Comparison of ENCODE assay signal across 9 cellular contexts in genomic region chr11:3164138-3164539, GRCh38. TPM values are rescaled to one million over a fixed set of nuclear protein-coding genes. Genes with fewer than 3 reads are reported as not detected.
DNase-seq lines count a peak whose midpoint lies in the region; ATAC-seq and TF ChIP-seq lines count a peak whose summit lies in the region.
"Had no signal": no experiment of that assay in that cellular context is flagged by ENCODE, and none has a peak within 500 bp of the region (broad histone marks: within the 10 kb centered on the region; RNA-seq: fewer than 3 reads in every experiment).

No MANE protein-coding gene starts in this region.

- peak overlapping the region; percentile 60 for H3K27ac ChIP-seq in IMR-90 (ENCODE audit: insufficient read depth, low read length)
- no peak overlapping the region for H3K27ac ChIP-seq in iPS-18a (ENCODE audit: low read length)
- peak overlapping the region; percentile 39 to 93 (median 82) for H3K27ac ChIP-seq in stomach

- peak overlapping the region; percentile 75 for H3K4me3 Mint-ChIP-seq in activated naive CD8-positive, alpha-beta T cell treated with anti-CD3 and anti-CD28 coated beads, Interleukin-2, amount 50 U/mL, for 24 hours

- H3K4me1 Mint-ChIP-seq in activated naive CD8-positive, alpha-beta T cell treated with anti-CD3 and anti-CD28 coated beads, Interleukin-2, amount 50 U/mL, for 24 hours: peaks cover 18% of the 10 kb centered on the region

- dilution Hi-C loops in IMR-90 (cut with HindIII; ENCODE audit: low sequenced_read_pairs, unreplicated experiment): no loop called here

- H3K4me3 ChIP-seq in IMR-90 (ENCODE audit: insufficient read depth, low read depth, low read length) (peak overlapping the region; percentile 64), iPS-18a (ENCODE audit: low read length) (peak overlapping the region; percentile 65), stomach (peak overlapping the region; percentile 72 to 96 (median 88))

- peak overlapping the region; percentile 50 for H3K4ac ChIP-seq in IMR-90 (ENCODE audit: low read depth, low read length)

- no peak for ATAC-seq in IMR-90 (ENCODE audit: low read depth)
- ATAC-seq in activated naive CD8-positive, alpha-beta T cell treated with anti-CD3 and anti-CD28 coated beads, Interleukin-2, amount 50 U/mL, for 24 hours: no peak

- peaks cover 50% of the 10 kb centered on the region for H4K20me1 ChIP-seq in IMR-90 (ENCODE audit: insufficient read depth, low read length)

- H2BK20ac ChIP-seq in IMR-90 (ENCODE audit: low read depth, low read length): no peak overlapping the region

- H3K36me3 Mint-ChIP-seq in activated naive CD8-positive, alpha-beta T cell treated with anti-CD3 and anti-CD28 coated beads, Interleukin-2, amount 50 U/mL, for 24 hours (ENCODE audit: low read depth): no peaks in the 10 kb centered on the region

- peak overlapping the region; percentile 81 for H3K14ac ChIP-seq in IMR-90 (replicated peaks; ENCODE audit: low read depth, low read length)

- H3K36me3 ChIP-seq in IMR-90 (ENCODE audit: control insufficient read depth, insufficient read depth, low read length): no peaks in the 10 kb centered on the region
- no peaks in the 10 kb centered on the region for H3K36me3 ChIP-seq in iPS-18a (ENCODE audit: control insufficient read depth, low read depth, low read length)
- no peaks in the 10 kb centered on the region for H3K36me3 ChIP-seq in stomach

- H3K9me3 Mint-ChIP-seq in activated naive CD8-positive, alpha-beta T cell treated with anti-CD3 and anti-CD28 coated beads, Interleukin-2, amount 50 U/mL, for 24 hours: no peaks in the 10 kb centered on the region

- in situ Hi-C loops in IMR-90 (cut with MboI; ENCODE audit: low sequenced_read_pairs): no loop called here

- peak overlapping the region; percentile 34 for H2BK5ac ChIP-seq in IMR-90 (ENCODE audit: low read depth, low read length, poor library complexity, severe bottlenecking)

- no peak overlapping the region for H2BK120ac ChIP-seq in IMR-90 (ENCODE audit: low read depth, low read length)

- H3K79me1 ChIP-seq in IMR-90 (ENCODE audit: low read depth in 1 of 2, low read length in 2 of 2): peaks cover 15 to 55% of the 10 kb centered on the region in 2 experiments

- 0 out of 2 replicates have a peak overlapping the region, but pooled peaks have one; percentile 61 for H3K56ac ChIP-seq in IMR-90 (ENCODE audit: extremely low read depth, insufficient read depth, low read length)

- H3K9me1 ChIP-seq in IMR-90 (ENCODE audit: insufficient read depth, low read length): peaks cover 12% of the 10 kb centered on the region

- H3K4me2 ChIP-seq in IMR-90 (ENCODE audit: low read depth, low read length): peak overlapping the region; percentile 70

- CTCF ChIA-PET in IMR-90 (lab: Yijun Ruan, JAX): no interaction called here

- no TSS peak for BruUV-seq in IMR-90 (replicated peaks; lab: Mats Ljungman, UMichigan)

- H3K27ac Mint-ChIP-seq in activated naive CD8-positive, alpha-beta T cell treated with anti-CD3 and anti-CD28 coated beads, Interleukin-2, amount 50 U/mL, for 24 hours: no peak overlapping the region

- POLR2A ChIA-PET in IMR-90 (lab: Charles Lee; ENCODE audit: unreplicated experiment): no interaction called here

- intact Hi-C loops in IMR-90 (cut with micrococcal nuclease): loop anchor here (5.0 to 10.0 kb wide), 2 partner anchors 42 to 109 kb away; partner anchors contain the start of gene CARS1
- intact Hi-C loops in stomach (cut with DNase I; ENCODE audit: low total_unique reads): no loop called here

- no peak for TF ChIP-seq CTCF in IMR-90 (conservative IDR thresholded peaks at IDR 0.05; ENCODE audit: low read depth, low read length)
- no peak for TF ChIP-seq CTCF in stomach (IDR thresholded peaks at IDR 0.05)

- no peaks in the 10 kb centered on the region for H3K27me3 ChIP-seq in IMR-90 (ENCODE audit: control insufficient read depth, insufficient read depth, low read length)
- peaks cover 46% of the 10 kb centered on the region for H3K27me3 ChIP-seq in iPS-18a (ENCODE audit: control insufficient read depth, insufficient read depth, low read length)
- peaks cover 0 to 9% (median 3%) of the 10 kb centered on the region in 3 donors for H3K27me3 ChIP-seq in stomach

- H3K18ac ChIP-seq in IMR-90 (ENCODE audit: low read depth, low read length): no peak overlapping the region; the same call in 1 of the 2 replicates

- peaks cover 35% of the 10 kb centered on the region for H3K27me3 Mint-ChIP-seq in activated naive CD8-positive, alpha-beta T cell treated with anti-CD3 and anti-CD28 coated beads, Interleukin-2, amount 50 U/mL, for 24 hours

- peak overlapping the region; percentile 96 for H2AK9ac ChIP-seq in IMR-90 (replicated peaks; ENCODE audit: low read depth, low read length, poor library complexity)

- TF ChIP-seq RAD21 in IMR-90 (IDR thresholded peaks at IDR 0.05; ENCODE audit: low read length): no peak

- peaks cover 40% of the 10 kb centered on the region for H3K4me1 ChIP-seq in IMR-90 (ENCODE audit: control insufficient read depth, insufficient read depth, low read length)
- H3K4me1 ChIP-seq in iPS-18a (ENCODE audit: control insufficient read depth, low read depth, low read length): peaks cover 23% of the 10 kb centered on the region
- peaks cover 51 to 72% (median 61%) of the 10 kb centered on the region in 4 donors for H3K4me1 ChIP-seq in stomach

- 0% methylated on average over 2 of the region's 13 CpGs; no CpG with 5 or more reads in 1 of the 2 experiments for WGBS in IMR-90 (ENCODE audit: extremely low coverage in 2 of 2, insufficient read length in 1 of 2), 2 experiments
- 6 to 36% (median 14%) methylated on average over 7 to 13 of the region's 13 CpGs for WGBS in stomach, 5 donors

- TF ChIP-seq EP300 in stomach (IDR thresholded peaks at IDR 0.05): no peak

- peak overlapping the region; percentile 34 for H3K23ac ChIP-seq in IMR-90 (ENCODE audit: low read depth, low read length)

- TF ChIP-seq POLR2A in IMR-90 (IDR thresholded peaks at IDR 0.05; ENCODE audit: low read depth, low read length) (no peak), stomach (IDR thresholded peaks at IDR 0.05) (no peak)

- H3K9ac ChIP-seq in IMR-90 (ENCODE audit: low read depth, low read length) (peak overlapping the region; percentile 84), iPS-18a (ENCODE audit: low read length) (peak overlapping the region; percentile 23)

- peak overlapping the region in 1 of 2 experiments; percentile 60; a peak in 1 of 4 replicates for H4K8ac ChIP-seq in IMR-90 (ENCODE audit: low read depth in 2 of 2, low read length in 2 of 2)

- H2AK5ac ChIP-seq in IMR-90 (ENCODE audit: low read depth, low read length): peak overlapping the region; percentile 49; the same call in 1 of the 2 replicates

- DNase-seq in IMR-90 (no peak), stomach (no peak), kidney tubule cell (ENCODE audit: low spot score) (no peak), NCI-H1930 (lab: John Stamatoyannopoulos, UW) (no peak), NCI-H2171 (lab: John Stamatoyannopoulos, UW) (no peak), OCI-M2 (lab: John Stamatoyannopoulos, UW; ENCODE audit: unreplicated experiment) (no peak)
- no peak for DNase-seq in activated naive CD8-positive, alpha-beta T cell treated with anti-CD3 and anti-CD28 coated beads, Interleukin-2, amount 50 U/mL, for 24 hours

- no peak overlapping the region for H4K5ac ChIP-seq in IMR-90 (ENCODE audit: low read depth, low read length)

- peak overlapping the region; percentile 59; the same call in 1 of the 2 replicates for H4K91ac ChIP-seq in IMR-90 (ENCODE audit: insufficient read depth, low read depth, low read length)

- H2BK15ac ChIP-seq in IMR-90 (ENCODE audit: low read depth, low read length): no peak overlapping the region

- peak overlapping the region; percentile 72 for H2AFZ ChIP-seq in IMR-90 (replicated peaks; ENCODE audit: low read length, poor library complexity)

- H3K9me3 ChIP-seq in IMR-90 (ENCODE audit: control insufficient read depth, insufficient read depth, low read length): no peaks in the 10 kb centered on the region
- H3K9me3 ChIP-seq in iPS-18a (ENCODE audit: control insufficient read depth, low read depth, low read length): no peaks in the 10 kb centered on the region
- no peaks in the 10 kb centered on the region for H3K9me3 ChIP-seq in stomach

TF ChIP-seq in IMR-90, 13 proteins besides CTCF, POLR2A, EP300 and RAD21:
- no peak for TF ChIP-seq FOS (IDR thresholded peaks at IDR 0.05; ENCODE audit: low read depth, low read length)
- no peak for TF ChIP-seq ELK1 (IDR thresholded peaks at IDR 0.05; ENCODE audit: borderline replicate concordance, low read depth, low read length)
- no peak for TF ChIP-seq MXI1 (IDR thresholded peaks at IDR 0.05; ENCODE audit: borderline replicate concordance, low read depth, low read length)
- peak; percentile 79 for TF ChIP-seq CEBPB (IDR thresholded peaks at IDR 0.05; ENCODE audit: low read depth, low read length)
- no peak for TF ChIP-seq RCOR1 (IDR thresholded peaks at IDR 0.05; ENCODE audit: insufficient replicate concordance, low read length)
- TF ChIP-seq SMC3 (IDR thresholded peaks at IDR 0.05; ENCODE audit: low read depth, low read length): no peak
TF ChIP-seq in IMR-90: peak in this region for 1.

RNA-seq across cellular contexts. Expression of gene OSBPL5, which starts 1.0 kb away (rescaled TPM):
- total RNA-seq in IMR-90 (2012; rRNA removed) (14.4 and 14.9 TPM in 2 replicates), stomach (100 to 1,000 TPM in 1 of 5 donors, 10 to 100 TPM in 4; 24.3 to 127 (median 38.2) TPM)
- polyA plus RNA-seq in IMR-90 (2012; rRNA removed) (22.3 and 24.1 TPM in 2 replicates), stomach (10 to 100 TPM in 1 of 3 donors, 1 to 10 TPM in 2; 8.6 to 16.6 (median 9.2) TPM)
- 14.5 and 18.6 TPM in 2 replicates for polyA plus RNA-seq in IMR-90 (2012; cell fraction: cytosol; rRNA removed)
- 66.7 and 137 TPM in 2 replicates for polyA plus RNA-seq in IMR-90 (2012; cell fraction: nucleus; rRNA removed; ENCODE audit: low replicate concordance)

RNA-seq across cellular contexts. Expression of gene MRGPRG, which starts 54.5 kb away (rescaled TPM):
- total RNA-seq in IMR-90 (2012; rRNA removed): not detected in 2 replicates
- not detected in 2 replicates for polyA plus RNA-seq in IMR-90 (2012; rRNA removed)
- polyA plus RNA-seq in IMR-90 (2012; cell fraction: cytosol; rRNA removed): not detected in 2 replicates
- polyA plus RNA-seq in IMR-90 (2012; cell fraction: nucleus; rRNA removed; ENCODE audit: low replicate concordance): not detected in 2 replicates
- not detected for total RNA-seq in stomach
- polyA plus RNA-seq in stomach: not detected
- total RNA-seq: subcutaneous adipose tissue had no signal
